3 cellular contexts compared by ENCODE assay signal in the genomic region with DNA sequence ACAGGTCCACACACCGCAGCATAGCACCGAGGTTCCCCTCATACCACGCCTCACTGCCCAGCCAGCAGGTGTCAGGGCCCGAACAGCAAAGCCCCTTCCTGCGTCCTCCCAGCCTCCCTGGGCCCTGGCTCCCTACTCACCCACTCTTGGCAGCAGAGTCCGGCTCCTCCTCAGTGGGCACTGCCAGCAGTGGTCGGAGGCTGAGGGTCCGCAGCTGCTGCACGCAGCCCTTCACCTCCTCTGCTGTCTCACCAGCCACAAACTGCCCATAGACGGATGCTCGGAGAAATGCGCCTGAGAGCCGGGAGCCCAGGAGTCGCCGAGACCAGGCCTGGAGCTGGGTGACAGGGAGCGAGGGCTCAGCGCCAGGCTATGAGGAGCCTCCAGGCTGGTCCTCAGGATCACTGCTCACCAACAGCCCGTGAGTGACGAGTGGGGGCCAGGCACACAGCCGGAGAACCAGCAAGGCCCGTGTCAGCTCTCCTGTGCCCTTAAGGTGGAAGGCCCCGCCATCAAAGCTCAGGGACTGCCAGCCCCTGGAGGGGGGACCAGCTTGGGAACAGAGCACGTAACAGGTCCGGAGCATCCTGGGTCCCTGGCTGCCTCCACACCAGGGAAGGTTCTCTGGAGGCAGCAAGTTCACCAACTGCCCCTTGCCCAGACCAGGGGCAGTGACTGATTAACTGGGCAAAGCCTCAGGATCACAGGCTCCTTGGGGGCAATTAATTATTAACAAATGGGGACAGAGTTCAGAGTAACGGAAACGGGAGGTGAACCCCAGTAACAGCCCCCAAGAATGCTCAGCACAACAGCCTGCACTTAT.
TF ChIP-seq lines count a peak whose summit lies in the region.

A gene with protein sequence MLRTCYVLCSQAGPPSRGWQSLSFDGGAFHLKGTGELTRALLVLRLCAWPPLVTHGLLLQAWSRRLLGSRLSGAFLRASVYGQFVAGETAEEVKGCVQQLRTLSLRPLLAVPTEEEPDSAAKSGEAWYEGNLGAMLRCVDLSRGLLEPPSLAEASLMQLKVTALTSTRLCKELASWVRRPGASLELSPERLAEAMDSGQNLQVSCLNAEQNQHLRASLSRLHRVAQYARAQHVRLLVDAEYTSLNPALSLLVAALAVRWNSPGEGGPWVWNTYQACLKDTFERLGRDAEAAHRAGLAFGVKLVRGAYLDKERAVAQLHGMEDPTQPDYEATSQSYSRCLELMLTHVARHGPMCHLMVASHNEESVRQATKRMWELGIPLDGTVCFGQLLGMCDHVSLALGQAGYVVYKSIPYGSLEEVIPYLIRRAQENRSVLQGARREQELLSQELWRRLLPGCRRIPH (minus strand): TSS at position 626 of the 823 bp plus-strand sequence. CDS start 40 bp downstream, at position 586.

TF ChIP-seq in GM23338, 12 proteins besides CTCF, POLR2A, EP300 and RAD21 (continues in another document):
- TF ChIP-seq EZH2phosphoT487 (IDR thresholded peaks at IDR 0.05; ENCODE audit: unreplicated experiment) (no peak), STAT1 (IDR thresholded peaks at IDR 0.05; ENCODE audit: unreplicated experiment) (no peak), EZH2 (IDR thresholded peaks at IDR 0.05; ENCODE audit: low read depth, unreplicated experiment) (no peak), ZNF331 (CRISPR knock-in tag; IDR thresholded peaks at IDR 0.05; ENCODE audit: low read depth) (no peak), POLR2AphosphoS5 (IDR thresholded peaks at IDR 0.05; ENCODE audit: low read depth) (no peak), CREB1 (CRISPR knock-in tag; IDR thresholded peaks at IDR 0.05; ENCODE audit: low read depth) (no peak)
- TF ChIP-seq, protein P1, sequence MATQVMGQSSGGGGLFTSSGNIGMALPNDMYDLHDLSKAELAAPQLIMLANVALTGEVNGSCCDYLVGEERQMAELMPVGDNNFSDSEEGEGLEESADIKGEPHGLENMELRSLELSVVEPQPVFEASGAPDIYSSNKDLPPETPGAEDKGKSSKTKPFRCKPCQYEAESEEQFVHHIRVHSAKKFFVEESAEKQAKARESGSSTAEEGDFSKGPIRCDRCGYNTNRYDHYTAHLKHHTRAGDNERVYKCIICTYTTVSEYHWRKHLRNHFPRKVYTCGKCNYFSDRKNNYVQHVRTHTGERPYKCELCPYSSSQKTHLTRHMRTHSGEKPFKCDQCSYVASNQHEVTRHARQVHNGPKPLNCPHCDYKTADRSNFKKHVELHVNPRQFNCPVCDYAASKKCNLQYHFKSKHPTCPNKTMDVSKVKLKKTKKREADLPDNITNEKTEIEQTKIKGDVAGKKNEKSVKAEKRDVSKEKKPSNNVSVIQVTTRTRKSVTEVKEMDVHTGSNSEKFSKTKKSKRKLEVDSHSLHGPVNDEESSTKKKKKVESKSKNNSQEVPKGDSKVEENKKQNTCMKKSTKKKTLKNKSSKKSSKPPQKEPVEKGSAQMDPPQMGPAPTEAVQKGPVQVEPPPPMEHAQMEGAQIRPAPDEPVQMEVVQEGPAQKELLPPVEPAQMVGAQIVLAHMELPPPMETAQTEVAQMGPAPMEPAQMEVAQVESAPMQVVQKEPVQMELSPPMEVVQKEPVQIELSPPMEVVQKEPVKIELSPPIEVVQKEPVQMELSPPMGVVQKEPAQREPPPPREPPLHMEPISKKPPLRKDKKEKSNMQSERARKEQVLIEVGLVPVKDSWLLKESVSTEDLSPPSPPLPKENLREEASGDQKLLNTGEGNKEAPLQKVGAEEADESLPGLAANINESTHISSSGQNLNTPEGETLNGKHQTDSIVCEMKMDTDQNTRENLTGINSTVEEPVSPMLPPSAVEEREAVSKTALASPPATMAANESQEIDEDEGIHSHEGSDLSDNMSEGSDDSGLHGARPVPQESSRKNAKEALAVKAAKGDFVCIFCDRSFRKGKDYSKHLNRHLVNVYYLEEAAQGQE (IDR thresholded peaks at IDR 0.05; ENCODE audit: unreplicated experiment), result no peak
- TF ChIP-seq, protein P2, sequence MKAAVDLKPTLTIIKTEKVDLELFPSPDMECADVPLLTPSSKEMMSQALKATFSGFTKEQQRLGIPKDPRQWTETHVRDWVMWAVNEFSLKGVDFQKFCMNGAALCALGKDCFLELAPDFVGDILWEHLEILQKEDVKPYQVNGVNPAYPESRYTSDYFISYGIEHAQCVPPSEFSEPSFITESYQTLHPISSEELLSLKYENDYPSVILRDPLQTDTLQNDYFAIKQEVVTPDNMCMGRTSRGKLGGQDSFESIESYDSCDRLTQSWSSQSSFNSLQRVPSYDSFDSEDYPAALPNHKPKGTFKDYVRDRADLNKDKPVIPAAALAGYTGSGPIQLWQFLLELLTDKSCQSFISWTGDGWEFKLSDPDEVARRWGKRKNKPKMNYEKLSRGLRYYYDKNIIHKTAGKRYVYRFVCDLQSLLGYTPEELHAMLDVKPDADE (IDR thresholded peaks at IDR 0.05), result no peak

TF ChIP-seq in K562, 482 proteins besides CTCF, POLR2A, EP300 and RAD21:
- TF ChIP-seq TAF9B (IDR thresholded peaks at IDR 0.05; ENCODE audit: partially characterized antibody) (no peak), DACH1 (IDR thresholded peaks at IDR 0.05; ENCODE audit: partially characterized antibody) (no peak), PTBP1 (IDR thresholded peaks at IDR 0.05; ENCODE audit: low read depth, low read length) (no peak), COPS2 (conservative IDR thresholded peaks at IDR 0.05) (no peak), PML (IDR thresholded peaks at IDR 0.05; ENCODE audit: low read length) (no peak), NCOA1 (IDR thresholded peaks at IDR 0.05; ENCODE audit: low read depth) (no peak), SPI1 (IDR thresholded peaks at IDR 0.05; ENCODE audit: borderline replicate concordance, low read depth, low read length) (no peak), RBM39 (optimal IDR thresholded peaks at IDR 0.05; ENCODE audit: low read depth, low read length) (no peak), JUNB (CRISPR knock-in tag; conservative IDR thresholded peaks at IDR 0.05) (no peak), MTA3 (IDR thresholded peaks at IDR 0.05; ENCODE audit: borderline replicate concordance) (no peak), NFE2L1 (tag; IDR thresholded peaks at IDR 0.05; ENCODE audit: borderline replicate concordance, low read depth) (no peak)
- TF ChIP-seq, protein P3, sequence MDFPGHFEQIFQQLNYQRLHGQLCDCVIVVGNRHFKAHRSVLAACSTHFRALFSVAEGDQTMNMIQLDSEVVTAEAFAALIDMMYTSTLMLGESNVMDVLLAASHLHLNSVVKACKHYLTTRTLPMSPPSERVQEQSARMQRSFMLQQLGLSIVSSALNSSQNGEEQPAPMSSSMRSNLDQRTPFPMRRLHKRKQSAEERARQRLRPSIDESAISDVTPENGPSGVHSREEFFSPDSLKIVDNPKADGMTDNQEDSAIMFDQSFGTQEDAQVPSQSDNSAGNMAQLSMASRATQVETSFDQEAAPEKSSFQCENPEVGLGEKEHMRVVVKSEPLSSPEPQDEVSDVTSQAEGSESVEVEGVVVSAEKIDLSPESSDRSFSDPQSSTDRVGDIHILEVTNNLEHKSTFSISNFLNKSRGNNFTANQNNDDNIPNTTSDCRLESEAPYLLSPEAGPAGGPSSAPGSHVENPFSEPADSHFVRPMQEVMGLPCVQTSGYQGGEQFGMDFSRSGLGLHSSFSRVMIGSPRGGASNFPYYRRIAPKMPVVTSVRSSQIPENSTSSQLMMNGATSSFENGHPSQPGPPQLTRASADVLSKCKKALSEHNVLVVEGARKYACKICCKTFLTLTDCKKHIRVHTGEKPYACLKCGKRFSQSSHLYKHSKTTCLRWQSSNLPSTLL (IDR thresholded peaks at IDR 0.05), result no peak
- TF ChIP-seq, protein P4, sequence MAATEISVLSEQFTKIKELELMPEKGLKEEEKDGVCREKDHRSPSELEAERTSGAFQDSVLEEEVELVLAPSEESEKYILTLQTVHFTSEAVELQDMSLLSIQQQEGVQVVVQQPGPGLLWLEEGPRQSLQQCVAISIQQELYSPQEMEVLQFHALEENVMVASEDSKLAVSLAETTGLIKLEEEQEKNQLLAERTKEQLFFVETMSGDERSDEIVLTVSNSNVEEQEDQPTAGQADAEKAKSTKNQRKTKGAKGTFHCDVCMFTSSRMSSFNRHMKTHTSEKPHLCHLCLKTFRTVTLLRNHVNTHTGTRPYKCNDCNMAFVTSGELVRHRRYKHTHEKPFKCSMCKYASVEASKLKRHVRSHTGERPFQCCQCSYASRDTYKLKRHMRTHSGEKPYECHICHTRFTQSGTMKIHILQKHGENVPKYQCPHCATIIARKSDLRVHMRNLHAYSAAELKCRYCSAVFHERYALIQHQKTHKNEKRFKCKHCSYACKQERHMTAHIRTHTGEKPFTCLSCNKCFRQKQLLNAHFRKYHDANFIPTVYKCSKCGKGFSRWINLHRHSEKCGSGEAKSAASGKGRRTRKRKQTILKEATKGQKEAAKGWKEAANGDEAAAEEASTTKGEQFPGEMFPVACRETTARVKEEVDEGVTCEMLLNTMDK (IDR thresholded peaks at IDR 0.05; ENCODE audit: borderline replicate concordance, insufficient read depth, low read depth, low read length, poor library complexity, severe bottlenecking), result no peak

TF ChIP-seq in HepG2, 621 proteins besides CTCF, POLR2A, EP300 and RAD21 (continues in another document):
- TF ChIP-seq SRSF1 (optimal IDR thresholded peaks at IDR 0.05; ENCODE audit: low read depth, low read length) (no peak), NONO (IDR thresholded peaks at IDR 0.05) (no peak), NONO (CRISPR knock-in tag; conservative IDR thresholded peaks at IDR 0.05) (peak; percentile 77), MED8 (CRISPR knock-in tag; IDR thresholded peaks at IDR 0.05; ENCODE audit: insufficient replicate concordance) (no peak), HOXA7 (CRISPR knock-in tag; IDR thresholded peaks at IDR 0.05) (no peak), ZNF431 (CRISPR knock-in tag; IDR thresholded peaks at IDR 0.05; ENCODE audit: borderline replicate concordance, low read depth) (peak; percentile 52; the same call in 1 of the 2 replicates), AKAP8 (CRISPR knock-in tag; IDR thresholded peaks at IDR 0.05) (no peak; the same call in 1 of the 2 replicates), NFIB (CRISPR knock-in tag; IDR thresholded peaks at IDR 0.05; ENCODE audit: borderline replicate concordance) (no peak), GATA4 (IDR thresholded peaks at IDR 0.05; ENCODE audit: borderline replicate concordance, low read depth) (peak; percentile 68; the same call in 1 of the 2 replicates), MEF2D (CRISPR knock-in tag; IDR thresholded peaks at IDR 0.05) (no peak), JUNB (CRISPR knock-in tag; IDR thresholded peaks at IDR 0.05; ENCODE audit: borderline replicate concordance) (no peak), XBP1 (CRISPR knock-in tag; IDR thresholded peaks at IDR 0.05) (no peak), POLR2G (IDR thresholded peaks at IDR 0.05; ENCODE audit: low read depth, low read length) (peak; percentile 97), FOXK1 (CRISPR knock-in tag; IDR thresholded peaks at IDR 0.05; ENCODE audit: borderline replicate concordance, low read depth) (no peak; the same call in 1 of the 2 replicates), ELF1 (CRISPR knock-in tag; IDR thresholded peaks at IDR 0.05) (0 out of 2 replicates have a peak, but pooled peaks have one; percentile 10), NFATC3 (CRISPR knock-in tag; IDR thresholded peaks at IDR 0.05) (no peak), ZSCAN20 (CRISPR knock-in tag; IDR thresholded peaks at IDR 0.05; ENCODE audit: borderline replicate concordance) (no peak), ZNF652 (CRISPR knock-in tag; IDR thresholded peaks at IDR 0.05; ENCODE audit: borderline replicate concordance, low read depth) (no peak), ZNF589 (CRISPR knock-in tag; conservative IDR thresholded peaks at IDR 0.05) (no peak; the same call in 1 of the 2 replicates), FLYWCH1 (CRISPR knock-in tag; IDR thresholded peaks at IDR 0.05) (no peak), SP140L (CRISPR knock-in tag; IDR thresholded peaks at IDR 0.05; ENCODE audit: borderline replicate concordance) (0 out of 2 replicates have a peak, but pooled peaks have one; percentile 66), SUZ12 (IDR thresholded peaks at IDR 0.05; ENCODE audit: low read depth, low read length) (no peak)
- TF ChIP-seq, protein P5, sequence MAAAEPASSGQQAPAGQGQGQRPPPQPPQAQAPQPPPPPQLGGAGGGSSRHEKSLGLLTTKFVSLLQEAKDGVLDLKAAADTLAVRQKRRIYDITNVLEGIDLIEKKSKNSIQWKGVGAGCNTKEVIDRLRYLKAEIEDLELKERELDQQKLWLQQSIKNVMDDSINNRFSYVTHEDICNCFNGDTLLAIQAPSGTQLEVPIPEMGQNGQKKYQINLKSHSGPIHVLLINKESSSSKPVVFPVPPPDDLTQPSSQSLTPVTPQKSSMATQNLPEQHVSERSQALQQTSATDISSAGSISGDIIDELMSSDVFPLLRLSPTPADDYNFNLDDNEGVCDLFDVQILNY (CRISPR knock-in tag; conservative IDR thresholded peaks at IDR 0.05), result no peak
- TF ChIP-seq, protein P6, sequence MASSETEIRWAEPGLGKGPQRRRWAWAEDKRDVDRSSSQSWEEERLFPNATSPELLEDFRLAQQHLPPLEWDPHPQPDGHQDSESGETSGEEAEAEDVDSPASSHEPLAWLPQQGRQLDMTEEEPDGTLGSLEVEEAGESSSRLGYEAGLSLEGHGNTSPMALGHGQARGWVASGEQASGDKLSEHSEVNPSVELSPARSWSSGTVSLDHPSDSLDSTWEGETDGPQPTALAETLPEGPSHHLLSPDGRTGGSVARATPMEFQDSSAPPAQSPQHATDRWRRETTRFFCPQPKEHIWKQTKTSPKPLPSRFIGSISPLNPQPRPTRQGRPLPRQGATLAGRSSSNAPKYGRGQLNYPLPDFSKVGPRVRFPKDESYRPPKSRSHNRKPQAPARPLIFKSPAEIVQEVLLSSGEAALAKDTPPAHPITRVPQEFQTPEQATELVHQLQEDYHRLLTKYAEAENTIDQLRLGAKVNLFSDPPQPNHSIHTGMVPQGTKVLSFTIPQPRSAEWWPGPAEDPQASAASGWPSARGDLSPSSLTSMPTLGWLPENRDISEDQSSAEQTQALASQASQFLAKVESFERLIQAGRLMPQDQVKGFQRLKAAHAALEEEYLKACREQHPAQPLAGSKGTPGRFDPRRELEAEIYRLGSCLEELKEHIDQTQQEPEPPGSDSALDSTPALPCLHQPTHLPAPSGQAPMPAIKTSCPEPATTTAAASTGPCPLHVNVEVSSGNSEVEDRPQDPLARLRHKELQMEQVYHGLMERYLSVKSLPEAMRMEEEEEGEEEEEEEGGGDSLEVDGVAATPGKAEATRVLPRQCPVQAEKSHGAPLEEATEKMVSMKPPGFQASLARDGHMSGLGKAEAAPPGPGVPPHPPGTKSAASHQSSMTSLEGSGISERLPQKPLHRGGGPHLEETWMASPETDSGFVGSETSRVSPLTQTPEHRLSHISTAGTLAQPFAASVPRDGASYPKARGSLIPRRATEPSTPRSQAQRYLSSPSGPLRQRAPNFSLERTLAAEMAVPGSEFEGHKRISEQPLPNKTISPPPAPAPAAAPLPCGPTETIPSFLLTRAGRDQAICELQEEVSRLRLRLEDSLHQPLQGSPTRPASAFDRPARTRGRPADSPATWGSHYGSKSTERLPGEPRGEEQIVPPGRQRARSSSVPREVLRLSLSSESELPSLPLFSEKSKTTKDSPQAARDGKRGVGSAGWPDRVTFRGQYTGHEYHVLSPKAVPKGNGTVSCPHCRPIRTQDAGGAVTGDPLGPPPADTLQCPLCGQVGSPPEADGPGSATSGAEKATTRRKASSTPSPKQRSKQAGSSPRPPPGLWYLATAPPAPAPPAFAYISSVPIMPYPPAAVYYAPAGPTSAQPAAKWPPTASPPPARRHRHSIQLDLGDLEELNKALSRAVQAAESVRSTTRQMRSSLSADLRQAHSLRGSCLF (CRISPR knock-in tag; IDR thresholded peaks at IDR 0.05; ENCODE audit: borderline replicate concordance), result no peak
- TF ChIP-seq, protein P7, sequence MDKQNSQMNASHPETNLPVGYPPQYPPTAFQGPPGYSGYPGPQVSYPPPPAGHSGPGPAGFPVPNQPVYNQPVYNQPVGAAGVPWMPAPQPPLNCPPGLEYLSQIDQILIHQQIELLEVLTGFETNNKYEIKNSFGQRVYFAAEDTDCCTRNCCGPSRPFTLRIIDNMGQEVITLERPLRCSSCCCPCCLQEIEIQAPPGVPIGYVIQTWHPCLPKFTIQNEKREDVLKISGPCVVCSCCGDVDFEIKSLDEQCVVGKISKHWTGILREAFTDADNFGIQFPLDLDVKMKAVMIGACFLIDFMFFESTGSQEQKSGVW (CRISPR knock-in tag; IDR thresholded peaks at IDR 0.05; ENCODE audit: borderline replicate concordance), result no peak
